ENCODE assay signal across 16 cellular contexts in genomic region chr10:25294032-25294926, GRCh38.
DNase-seq lines count a peak whose midpoint lies in the region; ATAC-seq and TF ChIP-seq lines count a peak whose summit lies in the region.
"Had no signal": no experiment of that assay in that cellular context is flagged by ENCODE, and none has a peak within 500 bp of the region (broad histone marks: within the 10 kb centered on the region; RNA-seq: fewer than 3 reads in every experiment).

No MANE protein-coding gene starts in this region.

- TF ChIP-seq CTCF in kidney epithelial cell (IDR thresholded peaks at IDR 0.05; ENCODE audit: insufficient read depth, low read length, poor library complexity, severe bottlenecking) = no peak

- H3K4me3 ChIP-seq in HUES48 (ENCODE audit: low read depth, low read length) (no peak overlapping the region), kidney epithelial cell (ENCODE audit: low read depth, low read length) (no peak overlapping the region)
- H3K4me3 ChIP-seq: BLaER1, heart left ventricle, stomach had no signal

- ATAC-seq in GM19351 (IDR thresholded peaks at IDR 0.05; ENCODE audit: unreplicated experiment) (no peak), HG02981 (IDR thresholded peaks at IDR 0.05; ENCODE audit: unreplicated experiment) (no peak)
- no peak for ATAC-seq in stimulated activated naive B cell treated with anti-CD40 and anti-IgM and Interleukin-4, amounts not matched to agents 10 μg/mL and 1 μg/mL and 100 μg/mL, for 72 hours (replicated peaks)
- ATAC-seq: heart left ventricle had no signal

- peak; percentile 6 for DNase-seq in Ammon's horn (ENCODE audit: low spot score)
- peak; percentile 65 for DNase-seq in astrocyte of the hippocampus (ENCODE audit: low read depth, low spot score)
- peak; percentile 29 for DNase-seq in kidney epithelial cell (ENCODE audit: low read depth)
- DNase-seq in activated CD4-positive, alpha-beta T cell treated with anti-CD3 and anti-CD28 coated beads for 48 hours = no peak
- DNase-seq in stimulated activated naive B cell treated with anti-CD40 and anti-IgM and Interleukin-4, amounts not matched to agents 10 μg/mL and 1 μg/mL and 100 μg/mL, for 72 hours = no peak
- DNase-seq: activated T-cell treated with anti-CD3 and anti-CD28 coated beads, Interleukin-2, amount 50 U/mL, for 48 hours; aorta; GOT3; heart left ventricle; nephron progenitor cell; stomach had no signal

- H3K27me3 ChIP-seq in HUES48 (ENCODE audit: control insufficient read depth, insufficient read depth, low read length) = no peaks in the 10 kb centered on the region
- no peaks in the 10 kb centered on the region for H3K27me3 ChIP-seq in kidney epithelial cell (ENCODE audit: control insufficient read depth, insufficient read depth, low read length)
- H3K27me3 ChIP-seq: BLaER1, heart left ventricle, stomach had no signal

- H3K27ac Mint-ChIP-seq in stimulated activated naive B cell treated with anti-CD40 and anti-IgM and Interleukin-4, amounts not matched to agents 10 μg/mL and 1 μg/mL and 100 μg/mL, for 72 hours = no peak overlapping the region
- H3K27ac Mint-ChIP-seq: nephron progenitor cell; T-helper 1 cell treated with Interleukin-12 subunit alpha and Interleukin-12 subunit beta and Interleukin-4 antibody, amounts not matched to agents 30 μg/mL and 1 μg/mL, for 36 hours had no signal

- H3K27ac ChIP-seq in HUES48 (ENCODE audit: low read depth, low read length) = peak overlapping the region; percentile 28
- H3K27ac ChIP-seq: BLaER1, heart left ventricle, stomach had no signal

- no peaks in the 10 kb centered on the region for H3K36me3 ChIP-seq in HUES48 (ENCODE audit: control insufficient read depth, insufficient read depth, low read length)
- no peaks in the 10 kb centered on the region for H3K36me3 ChIP-seq in kidney epithelial cell (ENCODE audit: control insufficient read depth, insufficient read depth, low read length)
- H3K36me3 ChIP-seq: BLaER1, heart left ventricle, stomach had no signal

- H3K9ac ChIP-seq in HUES48 (ENCODE audit: low read depth, low read length) = no peak overlapping the region
- H3K9ac ChIP-seq: BLaER1 had no signal

- no peaks in the 10 kb centered on the region for H3K9me3 Mint-ChIP-seq in stimulated activated naive B cell treated with anti-CD40 and anti-IgM and Interleukin-4, amounts not matched to agents 10 μg/mL and 1 μg/mL and 100 μg/mL, for 72 hours
- H3K9me3 Mint-ChIP-seq: T-helper 1 cell treated with Interleukin-12 subunit alpha and Interleukin-12 subunit beta and Interleukin-4 antibody, amounts not matched to agents 30 μg/mL and 1 μg/mL, for 36 hours had no signal

- H3K9me3 ChIP-seq in HUES48 (ENCODE audit: control insufficient read depth, insufficient read depth, low read length) = no peaks in the 10 kb centered on the region
- H3K9me3 ChIP-seq: BLaER1, heart left ventricle, stomach had no signal

- H3K4me1 ChIP-seq in HUES48 (ENCODE audit: control insufficient read depth, insufficient read depth, low read length) = no peaks in the 10 kb centered on the region
- H3K4me1 ChIP-seq: BLaER1, heart left ventricle, stomach had no signal

- no peaks in the 10 kb centered on the region for H3K27me3 Mint-ChIP-seq in stimulated activated naive B cell treated with anti-CD40 and anti-IgM and Interleukin-4, amounts not matched to agents 10 μg/mL and 1 μg/mL and 100 μg/mL, for 72 hours

- H3K4me1 Mint-ChIP-seq in stimulated activated naive B cell treated with anti-CD40 and anti-IgM and Interleukin-4, amounts not matched to agents 10 μg/mL and 1 μg/mL and 100 μg/mL, for 72 hours = no peaks in the 10 kb centered on the region
- H3K4me1 Mint-ChIP-seq: nephron progenitor cell had no signal

- H3K4me3 Mint-ChIP-seq in stimulated activated naive B cell treated with anti-CD40 and anti-IgM and Interleukin-4, amounts not matched to agents 10 μg/mL and 1 μg/mL and 100 μg/mL, for 72 hours = no peak overlapping the region
- H3K4me3 Mint-ChIP-seq: nephron progenitor cell; T-helper 1 cell treated with Interleukin-12 subunit alpha and Interleukin-12 subunit beta and Interleukin-4 antibody, amounts not matched to agents 30 μg/mL and 1 μg/mL, for 36 hours had no signal

- no peaks in the 10 kb centered on the region for H3K36me3 Mint-ChIP-seq in stimulated activated naive B cell treated with anti-CD40 and anti-IgM and Interleukin-4, amounts not matched to agents 10 μg/mL and 1 μg/mL and 100 μg/mL, for 72 hours

Comparison
In these comparisons a context has a peak if more than half of its experiments do, and no peak if none do; other contexts are left out.
1. DNase-seq: peak in Ammon's horn (single experiment), astrocyte of the hippocampus (single experiment) and kidney epithelial cell (single experiment); none in activated CD4-positive, alpha-beta T cell treated with anti-CD3 and anti-CD28 coated beads for 48 hours (single experiment) and stimulated activated naive B cell treated with anti-CD40 and anti-IgM and Interleukin-4, amounts not matched to agents 10 μg/mL and 1 μg/mL and 100 μg/mL, for 72 hours (single experiment).